ENCODE assay signal across 1 cellular context in genomic region chr11:57502376-57502775, GRCh38.
TF ChIP-seq lines count a peak whose summit lies in the region.

No MANE protein-coding gene starts in this region.

TF ChIP-seq in HepG2, 621 proteins besides CTCF, POLR2A, EP300 and RAD21:
- TF ChIP-seq ZNF142 (CRISPR knock-in tag; IDR thresholded peaks at IDR 0.05) = no peak
- TF ChIP-seq POLR2AphosphoS5 (IDR thresholded peaks at IDR 0.05; ENCODE audit: low read depth, low read length) = no peak
